19 cellular contexts compared by ENCODE assay signal in the genomic region with DNA sequence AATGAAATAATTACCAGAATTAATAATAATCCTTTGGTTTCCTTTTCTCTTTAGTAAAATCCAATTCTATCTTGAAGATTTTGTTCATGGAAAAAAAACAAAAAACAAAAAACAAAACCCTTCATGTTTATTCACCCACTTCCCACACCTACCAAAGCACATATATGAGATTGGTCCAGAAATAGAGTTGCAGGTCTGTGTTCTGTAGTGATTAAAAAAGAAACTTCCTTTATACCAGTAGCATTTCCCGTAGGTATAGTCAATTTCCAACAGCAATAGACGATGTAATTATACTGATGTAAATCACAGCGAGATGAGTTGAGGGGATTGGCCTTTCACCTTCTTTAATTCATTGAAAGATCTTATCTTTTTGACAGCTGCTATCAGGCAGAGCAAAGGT.
DNase-seq lines count a peak whose midpoint lies in the region; ATAC-seq and TF ChIP-seq lines count a peak whose summit lies in the region.
"Had no signal": no experiment of that assay in that cellular context is flagged by ENCODE, and none has a peak within 500 bp of the region (broad histone marks: within the 10 kb centered on the region; RNA-seq: fewer than 3 reads in every experiment).

No MANE protein-coding gene starts in this region.

- POLR2A ChIA-PET in HEK293 (lab: Yijun Ruan, JAX) = no interaction called here

- peak; percentile 49 for DNase-seq in GM06990 (ENCODE audit: extremely low read depth, insufficient read length)
- DNase-seq in activated T-cell treated with anti-CD3 and anti-CD28 coated beads, Interleukin-2, amount 50 U/mL, for 24 hours = no peak
- DNase-seq in left cardiac atrium = no peak
- no peak for DNase-seq in CD14-positive monocyte (ENCODE audit: low spot score)
- DNase-seq: body of pancreas; C1 segment of cervical spinal cord; colonic mucosa; head of caudate nucleus; left ventricle myocardium superior; NCI-H2029 treated with DMSO at 0.1 percent for 48 hours; NK-92 treated with Interleukin-12 subunit alpha and Interleukin-12 subunit beta, amount 100 ng/mL, for 24 hours; RPMI8226 had no signal

- H3K4me1 ChIP-seq in HEK293 (ENCODE audit: control insufficient read depth, insufficient read depth, low read length) = no peaks in the 10 kb centered on the region
- H3K4me1 ChIP-seq: body of pancreas, colonic mucosa had no signal

- no peaks in the 10 kb centered on the region for H3K9me3 Mint-ChIP-seq in activated T-cell treated with anti-CD3 and anti-CD28 coated beads, Interleukin-2, amount 50 U/mL, for 24 hours
- H3K9me3 Mint-ChIP-seq in CD14-positive monocyte = peaks cover 2 to 15% (median 6%) of the 10 kb centered on the region in 7 donors
- H3K9me3 Mint-ChIP-seq: activated T-helper 2 cell treated with anti-CD3 and anti-CD28 coated beads, Interferon-gamma antibody, Interleukin-2, Interleukin-4, amounts not matched to agents 10 μg/mL and 5 μg/mL and 100 μg/mL, durations not matched to agents 14 hours and 24 hours and 36 hours; GM23338 had no signal

- H3K4me1 Mint-ChIP-seq in activated T-cell treated with anti-CD3 and anti-CD28 coated beads, Interleukin-2, amount 50 U/mL, for 24 hours (ENCODE audit: low read depth) = no peaks in the 10 kb centered on the region
- no peaks in the 10 kb centered on the region for H3K4me1 Mint-ChIP-seq in CD14-positive monocyte

- no peak overlapping the region for H3K4me3 Mint-ChIP-seq in activated T-cell treated with anti-CD3 and anti-CD28 coated beads, Interleukin-2, amount 50 U/mL, for 24 hours
- H3K4me3 Mint-ChIP-seq in CD14-positive monocyte = no peak overlapping the region
- H3K4me3 Mint-ChIP-seq: GM23338 had no signal

- intact Hi-C loops in left cardiac atrium (cut with DNase I) (no loop called here), CD14-positive monocyte (cut with micrococcal nuclease) (no loop called here)

- H3K27me3 ChIP-seq in GM06990 (replicated peaks; ENCODE audit: control insufficient read depth, insufficient read depth, low read length) = no peaks in the 10 kb centered on the region
- H3K27me3 ChIP-seq: body of pancreas, colonic mucosa had no signal

- H3K27ac ChIP-seq in HEK293 (ENCODE audit: extremely low read depth, low read depth, low read length) = no peak overlapping the region
- H3K27ac ChIP-seq: body of pancreas, colonic mucosa, KMS-11 had no signal

- H3K36me3 ChIP-seq in GM06990 (ENCODE audit: control insufficient read depth, insufficient read depth, low read length) = no peaks in the 10 kb centered on the region
- no peaks in the 10 kb centered on the region for H3K36me3 ChIP-seq in HEK293 (ENCODE audit: control insufficient read depth in 2 of 2, insufficient read depth in 1 of 2, low read length in 2 of 2)
- H3K36me3 ChIP-seq: colonic mucosa had no signal

- ATAC-seq in GM18870 (IDR thresholded peaks at IDR 0.05; ENCODE audit: unreplicated experiment) (peak; percentile 61), HG03565 (IDR thresholded peaks at IDR 0.05; ENCODE audit: unreplicated experiment) (peak; percentile 77), left cardiac atrium (no peak), GM19035 (IDR thresholded peaks at IDR 0.05; ENCODE audit: unreplicated experiment) (no peak)
- ATAC-seq: body of pancreas, GM23338, left ventricle myocardium superior had no signal

- H3K9me3 ChIP-seq in HEK293 (ENCODE audit: control insufficient read depth, insufficient read depth, low read depth, low read length) = no peaks in the 10 kb centered on the region
- H3K9me3 ChIP-seq: body of pancreas, colonic mucosa had no signal

- TF ChIP-seq CTCF in GM06990 (IDR thresholded peaks at IDR 0.05; ENCODE audit: insufficient read depth, low read length, poor library complexity, severe bottlenecking) (no peak), HEK293 (tag by site-specific recombination; IDR thresholded peaks at IDR 0.05) (no peak), CD14-positive monocyte (IDR thresholded peaks at IDR 0.05) (no peak)

- H3K27me3 Mint-ChIP-seq in activated T-cell treated with anti-CD3 and anti-CD28 coated beads, Interleukin-2, amount 50 U/mL, for 24 hours = no peaks in the 10 kb centered on the region
- H3K27me3 Mint-ChIP-seq in CD14-positive monocyte (ENCODE audit: low read depth in 3 of 3) = no peaks in the 10 kb centered on the region

- no peaks in the 10 kb centered on the region for H3K36me3 Mint-ChIP-seq in activated T-cell treated with anti-CD3 and anti-CD28 coated beads, Interleukin-2, amount 50 U/mL, for 24 hours (ENCODE audit: low read depth)
- no peaks in the 10 kb centered on the region for H3K36me3 Mint-ChIP-seq in CD14-positive monocyte

- H3K4me3 ChIP-seq in GM06990 (replicated peaks; ENCODE audit: low read depth, low read length) (no peak overlapping the region), HEK293 (ENCODE audit: low read depth, low read length) (no peak overlapping the region)
- H3K4me3 ChIP-seq: body of pancreas, colonic mucosa, GM23338 had no signal

- H3K27ac Mint-ChIP-seq in activated T-cell treated with anti-CD3 and anti-CD28 coated beads, Interleukin-2, amount 50 U/mL, for 24 hours = no peak overlapping the region
- H3K27ac Mint-ChIP-seq in CD14-positive monocyte = no peak overlapping the region
- H3K27ac Mint-ChIP-seq: activated T-helper 2 cell treated with anti-CD3 and anti-CD28 coated beads, Interferon-gamma antibody, Interleukin-2, Interleukin-4, amounts not matched to agents 10 μg/mL and 5 μg/mL and 100 μg/mL, durations not matched to agents 14 hours and 24 hours and 36 hours; GM23338 had no signal

- CTCF ChIA-PET in HEK293 (lab: Yijun Ruan, JAX) = no interaction called here

TF ChIP-seq in HEK293, 187 proteins besides CTCF, POLR2A, EP300 and RAD21:
- TF ChIP-seq, protein P1, sequence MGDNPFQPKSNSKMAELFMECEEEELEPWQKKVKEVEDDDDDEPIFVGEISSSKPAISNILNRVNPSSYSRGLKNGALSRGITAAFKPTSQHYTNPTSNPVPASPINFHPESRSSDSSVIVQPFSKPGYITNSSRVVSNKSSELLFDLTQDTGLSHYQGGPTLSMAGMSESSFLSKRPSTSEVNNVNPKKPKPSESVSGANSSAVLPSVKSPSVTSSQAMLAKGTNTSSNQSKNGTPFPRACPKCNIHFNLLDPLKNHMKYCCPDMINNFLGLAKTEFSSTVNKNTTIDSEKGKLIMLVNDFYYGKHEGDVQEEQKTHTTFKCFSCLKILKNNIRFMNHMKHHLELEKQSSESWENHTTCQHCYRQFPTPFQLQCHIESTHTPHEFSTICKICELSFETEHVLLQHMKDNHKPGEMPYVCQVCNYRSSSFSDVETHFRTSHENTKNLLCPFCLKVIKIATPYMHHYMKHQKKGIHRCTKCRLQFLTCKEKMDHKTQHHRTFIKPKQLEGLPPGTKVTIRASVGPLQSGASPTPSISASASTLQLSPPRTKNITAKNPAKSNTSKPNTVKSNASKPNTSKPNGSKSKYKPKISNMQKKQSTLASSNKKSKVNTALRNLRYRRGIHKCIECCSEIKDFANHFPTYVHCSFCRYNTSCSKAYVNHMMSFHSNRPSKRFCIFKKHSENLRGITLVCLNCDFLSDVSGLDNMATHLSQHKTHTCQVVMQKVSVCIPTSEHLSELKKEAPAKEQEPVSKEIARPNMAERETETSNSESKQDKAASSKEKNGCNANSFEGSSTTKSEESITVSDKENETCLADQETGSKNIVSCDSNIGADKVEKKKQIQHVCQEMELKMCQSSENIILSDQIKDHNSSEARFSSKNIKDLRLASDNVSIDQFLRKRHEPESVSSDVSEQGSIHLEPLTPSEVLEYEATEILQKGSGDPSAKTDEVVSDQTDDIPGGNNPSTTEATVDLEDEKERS (tag by site-specific recombination; IDR thresholded peaks at IDR 0.05) = no peak
- TF ChIP-seq ZNF132 (tag by site-specific recombination; IDR thresholded peaks at IDR 0.05; ENCODE audit: borderline replicate concordance) = no peak
- TF ChIP-seq ZNF311 (tag by site-specific recombination; IDR thresholded peaks at IDR 0.05; ENCODE audit: borderline replicate concordance) = no peak
- TF ChIP-seq OSR2 (tag by site-specific recombination; IDR thresholded peaks at IDR 0.05) = 0 out of 2 replicates have a peak, but pooled peaks have one; percentile 19
- TF ChIP-seq ZNF2 (tag by site-specific recombination; IDR thresholded peaks at IDR 0.05) = no peak

Comparison
In these comparisons a context has a peak if more than half of its experiments do, and no peak if none do; other contexts are left out.
1. ATAC-seq: peak in GM18870 (single experiment) and HG03565 (single experiment); none in left cardiac atrium (0 of 2) and GM19035 (single experiment).